ENCODE assay signal across 8 cellular contexts in genomic region chr16:10941127-10941933, GRCh38. TPM values are rescaled to one million over a fixed set of nuclear protein-coding genes. Genes with fewer than 3 reads are reported as not detected.
DNase-seq lines count a peak whose midpoint lies in the region; ATAC-seq and TF ChIP-seq lines count a peak whose summit lies in the region.

No MANE protein-coding gene starts in this region.

- H3K27me3 ChIP-seq in DND-41 (ENCODE audit: insufficient read depth, low read length, poor library complexity) (no peaks in the 10 kb centered on the region), Karpas-422 (ENCODE audit: low read length) (no peaks in the 10 kb centered on the region), muscle layer of duodenum (ENCODE audit: low read depth, low read length) (no peaks in the 10 kb centered on the region)

- CTCF ChIA-PET in GM10248 (lab: Yijun Ruan, JAX) = interaction anchor here (0.9 to 2.1 kb wide), 4 partner anchors 8 to 23 kb away, joined by 3 to 11 read pairs (median 6); no protein-coding TSS in a partner anchor

- H3K79me2 ChIP-seq in DND-41 (ENCODE audit: insufficient read depth, low read length) (peaks cover 70% of the 10 kb centered on the region), Karpas-422 (ENCODE audit: low read length) (peaks cover 60% of the 10 kb centered on the region)

- peak; percentile 39 for DNase-seq in DND-41
- peak; percentile 51 for DNase-seq in Karpas-422
- DNase-seq in cardiac fibroblast (ENCODE audit: low read depth in 2 of 2) = no peak
- no peak for DNase-seq in NCI-H1930 (lab: John Stamatoyannopoulos, UW)
- no peak for DNase-seq in T1000 (lab: John Stamatoyannopoulos, UW)
- DNase-seq in GM10248 (ENCODE audit: extremely low spot score) = no peak

- H3K4me2 ChIP-seq in DND-41 (ENCODE audit: insufficient read depth, low read length) (peak overlapping the region; percentile 98), Karpas-422 (ENCODE audit: low read depth, low read length, poor library complexity, severe bottlenecking) (peak overlapping the region; percentile 100)

- no peak for TF ChIP-seq CTCF in DND-41 (IDR thresholded peaks at IDR 0.05; ENCODE audit: borderline replicate concordance, extremely low read depth, low read length, poor library complexity, severe bottlenecking)
- no peak for TF ChIP-seq CTCF in cardiac fibroblast (IDR thresholded peaks at IDR 0.05; ENCODE audit: low read depth, low read length)
- TF ChIP-seq CTCF in GM10248 (IDR thresholded peaks at IDR 0.05; ENCODE audit: control extremely low read depth, extremely low read depth, low read depth, missing control alignments) = no peak

- H3K27ac ChIP-seq in DND-41 (ENCODE audit: low read length) (peak overlapping the region; percentile 53), Karpas-422 (ENCODE audit: low read length) (peak overlapping the region; percentile 91), muscle layer of duodenum (ENCODE audit: low read length) (peak overlapping the region; percentile 64)

- H3K36me3 ChIP-seq in DND-41 (ENCODE audit: insufficient read depth, low read length) = peaks cover 34% of the 10 kb centered on the region
- peaks cover 12% of the 10 kb centered on the region; the same call in 1 of the 2 replicates for H3K36me3 ChIP-seq in Karpas-422 (ENCODE audit: insufficient read depth, low read length)
- no peaks in the 10 kb centered on the region for H3K36me3 ChIP-seq in muscle layer of duodenum (ENCODE audit: control insufficient read depth in 1 of 2, insufficient read depth in 2 of 2, low read length in 2 of 2)

- H3K9ac ChIP-seq in DND-41 (ENCODE audit: low read depth, low read length) = peak overlapping the region; percentile 50
- peak overlapping the region; percentile 96 for H3K9ac ChIP-seq in Karpas-422 (ENCODE audit: low read length)

- H3K4me3 ChIP-seq in DND-41 (ENCODE audit: low read depth in 1 of 2, low read length in 2 of 2) (peak overlapping the region; percentile 46 to 78; a peak in 3 of 4 replicates), Karpas-422 (ENCODE audit: low read length) (peak overlapping the region; percentile 98), cardiac fibroblast (replicated peaks in 1 of 2; ENCODE audit: low read depth in 2 of 2, low read length in 2 of 2) (peak overlapping the region; percentile 69 to 74), muscle layer of duodenum (ENCODE audit: low read depth in 1 of 2, low read length in 2 of 2) (peak overlapping the region; percentile 67 to 90)

- H2AFZ ChIP-seq in DND-41 (ENCODE audit: low read depth, low read length) (peak overlapping the region; percentile 72), Karpas-422 (ENCODE audit: low read length) (no peak overlapping the region)

- H3K9me3 ChIP-seq in DND-41 (ENCODE audit: insufficient read depth, low read length, severe bottlenecking) = no peaks in the 10 kb centered on the region
- no peaks in the 10 kb centered on the region for H3K9me3 ChIP-seq in Karpas-422 (ENCODE audit: low read length)
- H3K9me3 ChIP-seq in muscle layer of duodenum (ENCODE audit: control insufficient read depth in 1 of 2, low read length in 2 of 2) = no peaks in the 10 kb centered on the region

- ATAC-seq in DND-41 (ENCODE audit: insufficient read depth, low read depth) = no peak
- no peak for ATAC-seq in HG03196 (IDR thresholded peaks at IDR 0.05; ENCODE audit: unreplicated experiment)

- POLR2A ChIA-PET in GM10248 (lab: Yijun Ruan, JAX) = interaction anchor here (1.1 to 1.2 kb wide), 2 partner anchors 11 to 197 kb away, joined by 3 read pairs; no protein-coding TSS in a partner anchor

- no peaks in the 10 kb centered on the region for H3K9me2 ChIP-seq in Karpas-422 (replicated peaks; ENCODE audit: insufficient read depth, low read length)

- H4K20me1 ChIP-seq in DND-41 (ENCODE audit: insufficient read depth, low read length) (peaks cover 59% of the 10 kb centered on the region), Karpas-422 (ENCODE audit: insufficient read depth, low read depth, low read length) (peaks cover 25% of the 10 kb centered on the region)

- H3K4me1 ChIP-seq in DND-41 (ENCODE audit: insufficient read depth, low read length) = peaks cover 83% of the 10 kb centered on the region
- peaks cover 71% of the 10 kb centered on the region for H3K4me1 ChIP-seq in Karpas-422 (ENCODE audit: low read length)
- H3K4me1 ChIP-seq in muscle layer of duodenum (ENCODE audit: control insufficient read depth in 1 of 2, insufficient read depth in 2 of 2, low read length in 2 of 2) = peaks cover 49 to 75% of the 10 kb centered on the region in 2 donors

RNA-seq across cellular contexts. Expression of gene DEXI, which starts 0.9 kb away (rescaled TPM):
- total RNA-seq in Karpas-422 (2014; rRNA removed; shearing (Covaris generic); ENCODE audit: low replicate concordance) = 40.7 and 59.7 TPM in 2 replicates

RNA-seq across cellular contexts. Expression of gene CLEC16A, which starts 3.0 kb away (rescaled TPM):
- total RNA-seq in Karpas-422 (2014; rRNA removed; shearing (Covaris generic); ENCODE audit: low replicate concordance) = 14.4 and 17.4 TPM in 2 replicates

Comparison
In these comparisons a context has a peak if more than half of its experiments do, and no peak if none do; other contexts are left out.
1. DNase-seq: peak in DND-41 (single experiment) and Karpas-422 (single experiment); none in cardiac fibroblast (0 of 2), NCI-H1930 (0 of 2), T1000 (single experiment) and GM10248 (single experiment).
2. Peak in every context shown above with its lines, with median percentiles within 50 percentile points of each other: H3K27ac ChIP-seq and H3K4me3 ChIP-seq.